ENCODE assay signal across 12 cellular contexts in genomic region chr3:104523136-104523535, GRCh38.
A peak's percentile ranks its signal among the peaks of the same experiment; 100 is the strongest.
DNase-seq lines count a peak whose midpoint lies in the region; ATAC-seq and TF ChIP-seq lines count a peak whose summit lies in the region.
"Had no signal": no experiment of that assay in that cellular context is flagged by ENCODE, and none has a peak within 500 bp of the region (broad histone marks: within the 10 kb centered on the region; RNA-seq: fewer than 3 reads in every experiment).

No MANE protein-coding gene starts in this region.

- H3F3A ChIP-seq in OCI-LY1 (ENCODE audit: insufficient read depth, low read length) = peaks cover 10% of the 10 kb centered on the region; the same call in 1 of the 2 replicates

- ATAC-seq in GM19395 (IDR thresholded peaks at IDR 0.05; ENCODE audit: unreplicated experiment) (peak; percentile 26), HG03064 (IDR thresholded peaks at IDR 0.05; ENCODE audit: low read depth, unreplicated experiment) (peak; percentile 28), GM18520 (IDR thresholded peaks at IDR 0.05; ENCODE audit: unreplicated experiment) (no peak)

- DNase-seq in stimulated activated CD4-positive, alpha-beta T cell treated with anti-CD3 and anti-CD28 coated beads, Interleukin-4, amount 100 ng/mL, for 1 hour = no peak
- DNase-seq in midbrain (lab: John Stamatoyannopoulos, UW) = no peak
- DNase-seq in stimulated activated CD4-positive, alpha-beta T cell treated with anti-CD3 and anti-CD28 coated beads, Interleukin-4, amount 100 ng/mL, for 4 hours = no peak
- DNase-seq: mesenchymal stem cell, NCI-H1048, NCI-H345 had no signal

- H3K36me3 ChIP-seq in BLaER1 (no peaks in the 10 kb centered on the region), OCI-LY1 (ENCODE audit: insufficient read depth, low read length) (peaks cover 8% of the 10 kb centered on the region; the same call in 1 of the 2 replicates)

- H3K4me2 ChIP-seq in BLaER1 (peak overlapping the region; percentile 77), OCI-LY1 (ENCODE audit: low read length) (peak overlapping the region; percentile 80)

- no peaks in the 10 kb centered on the region for H3K79me2 ChIP-seq in OCI-LY1 (ENCODE audit: insufficient read depth, low read length)
- H3K79me2 ChIP-seq: parathyroid adenoma had no signal

- H3K9me2 ChIP-seq in OCI-LY1 (ENCODE audit: low read depth, low read length) = no peaks in the 10 kb centered on the region

- H3K4me3 ChIP-seq in BLaER1 = no peak overlapping the region
- peak overlapping the region; percentile 54 for H3K4me3 ChIP-seq in OCI-LY1 (ENCODE audit: low read depth, low read length, poor library complexity, severe bottlenecking)

- H4K20me1 ChIP-seq in BLaER1 (no peaks in the 10 kb centered on the region), OCI-LY1 (ENCODE audit: insufficient read depth, low read length) (no peaks in the 10 kb centered on the region)

- H3K27ac ChIP-seq in BLaER1 (peak overlapping the region; percentile 80), OCI-LY1 (ENCODE audit: low read depth, low read length, poor library complexity, severe bottlenecking) (peak overlapping the region; percentile 98)
- H3K27ac ChIP-seq: parathyroid adenoma had no signal

- H2AFZ ChIP-seq in OCI-LY1 (ENCODE audit: low read length) = peak overlapping the region; percentile 40
- H2AFZ ChIP-seq: parathyroid adenoma had no signal

- H3K27me3 ChIP-seq in BLaER1 (no peaks in the 10 kb centered on the region), OCI-LY1 (ENCODE audit: insufficient read depth, low read length) (no peaks in the 10 kb centered on the region)

- peak overlapping the region; percentile 42; the same call in 1 of the 2 replicates for H3K9ac ChIP-seq in BLaER1
- H3K9ac ChIP-seq in OCI-LY1 (ENCODE audit: low read length) = peak overlapping the region; percentile 74
- H3K9ac ChIP-seq: parathyroid adenoma had no signal

- H3K4me1 ChIP-seq in BLaER1 (peaks cover 74% of the 10 kb centered on the region), OCI-LY1 (ENCODE audit: insufficient read depth, low read length, severe bottlenecking) (peaks cover 93% of the 10 kb centered on the region)
- H3K4me1 ChIP-seq: parathyroid adenoma had no signal

- TF ChIP-seq CTCF in OCI-LY1 (IDR thresholded peaks at IDR 0.05; ENCODE audit: low read length) = no peak

- H3K9me3 ChIP-seq in BLaER1 (peaks cover 9% of the 10 kb centered on the region), OCI-LY1 (ENCODE audit: low read length) (no peaks in the 10 kb centered on the region)
